ENCODE assay signal across 8 cellular contexts in the genomic region with DNA sequence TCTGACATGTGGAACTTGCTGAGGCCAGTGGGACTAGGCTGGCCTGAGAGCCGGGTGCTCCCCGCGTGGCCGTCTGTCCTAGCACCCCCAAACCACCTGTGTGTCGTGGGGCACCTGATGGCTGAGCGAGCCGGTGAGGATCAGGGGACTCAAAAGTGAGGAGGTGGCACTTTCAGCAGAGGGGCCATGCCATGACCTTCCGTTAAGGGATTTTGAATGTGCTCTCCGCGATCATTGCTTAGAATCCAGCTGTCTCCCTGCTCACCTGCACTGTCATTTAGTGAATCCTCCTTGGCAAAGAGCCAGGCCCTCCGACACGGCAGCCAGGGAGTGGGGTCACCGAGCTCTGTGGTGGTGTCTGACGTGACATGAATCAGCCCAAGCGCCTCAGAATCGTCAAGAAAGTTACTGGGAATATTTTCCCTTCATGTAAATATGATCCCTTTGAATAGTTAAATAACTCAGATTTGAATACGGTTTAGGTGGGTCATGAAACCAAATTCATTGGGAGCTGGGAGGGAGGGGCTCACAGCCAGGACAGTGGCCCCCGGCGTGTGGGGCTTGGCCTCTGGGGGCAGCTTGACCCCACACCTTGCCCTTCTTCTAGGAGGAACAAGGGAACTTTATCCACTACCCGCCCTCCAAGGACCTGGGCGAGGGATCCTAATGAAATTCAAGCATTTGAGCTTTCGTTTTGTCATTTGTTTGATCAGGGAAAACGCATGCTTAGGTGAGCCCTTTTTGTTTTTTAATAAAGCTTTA. TPM values are rescaled to one million over a fixed set of nuclear protein-coding genes. Genes with fewer than 3 reads are reported as not detected.
DNase-seq lines count a peak whose midpoint lies in the region; ATAC-seq and TF ChIP-seq lines count a peak whose summit lies in the region.

No MANE protein-coding gene starts in this region.

- TF ChIP-seq EP300 in esophagus muscularis mucosa (IDR thresholded peaks at IDR 0.05) = no peak

- 83% methylated on average over 22 of the region's 23 CpGs for WGBS in esophagus muscularis mucosa

- H3K27me3 ChIP-seq in esophagus muscularis mucosa = no peaks in the 10 kb centered on the region

- peaks cover 0 to 2% (median under 1%) of the 10 kb centered on the region in 4 donors for H3K36me3 ChIP-seq in esophagus muscularis mucosa

- intact Hi-C loops in esophagus muscularis mucosa (cut with DNase I) = no loop called here

- no peak overlapping the region for H3K4me3 ChIP-seq in esophagus muscularis mucosa

- H3K4me1 ChIP-seq in esophagus muscularis mucosa = peaks cover 45 to 68% (median 64%) of the 10 kb centered on the region in 4 donors

- no peaks in the 10 kb centered on the region for H3K9me3 ChIP-seq in esophagus muscularis mucosa

- peak overlapping the region; percentile 35 to 91 (median 77) for H3K27ac ChIP-seq in esophagus muscularis mucosa (replicated peaks in 1 of 4)

- TF ChIP-seq CTCF in esophagus muscularis mucosa (IDR thresholded peaks at IDR 0.05) = no peak

- ATAC-seq in GM21528 (IDR thresholded peaks at IDR 0.05; ENCODE audit: low FRiP score, unreplicated experiment) = peak; percentile 1
- ATAC-seq in HG02763 (IDR thresholded peaks at IDR 0.05; ENCODE audit: unreplicated experiment) = no peak

- DNase-seq in T-helper 22 cell (ENCODE audit: low read depth) (peak; percentile 41), esophagus muscularis mucosa (ENCODE audit: extremely low spot score) (no peak), dedifferentiated amniotic fluid mesenchymal stem cell (ENCODE audit: extremely low spot score) (no peak), NCI-H524 treated with DMSO at 0.1 percent for 48 hours (lab: John Stamatoyannopoulos, UW) (no peak)
- DNase-seq in stimulated activated CD4-positive, alpha-beta T cell treated with anti-CD3 and anti-CD28 coated beads, Interleukin-4, amount 100 ng/mL, for 4 hours = peak; percentile 41 to 49
- no peak for DNase-seq in NK-92 treated with Interleukin-12 subunit alpha and Interleukin-12 subunit beta, amount 100 ng/mL, for 24 hours (lab: John Stamatoyannopoulos, UW)

- TF ChIP-seq POLR2A in esophagus muscularis mucosa (IDR thresholded peaks at IDR 0.05; ENCODE audit: low read depth) = no peak

RNA-seq across cellular contexts. Expression of a gene that starts 9.5 kb away (rescaled TPM):
- 10 to 100 TPM; 15.0 to 22.0 (median 17.8) TPM for total RNA-seq in esophagus muscularis mucosa

Comparison
In these comparisons a context has a peak if more than half of its experiments do, and no peak if none do; other contexts are left out.
1. DNase-seq: peak in T-helper 22 cell (single experiment) and stimulated activated CD4-positive, alpha-beta T cell treated with anti-CD3 and anti-CD28 coated beads, Interleukin-4, amount 100 ng/mL, for 4 hours (2 of 2); none in esophagus muscularis mucosa (single experiment), NK-92 treated with Interleukin-12 subunit alpha and Interleukin-12 subunit beta, amount 100 ng/mL, for 24 hours (single experiment), dedifferentiated amniotic fluid mesenchymal stem cell (single experiment) and NCI-H524 treated with DMSO at 0.1 percent for 48 hours (single experiment).